Comparison of ENCODE assay signal across 21 cellular contexts in genomic region chr15:31323627-31324026, GRCh38. TPM values are rescaled to one million over a fixed set of nuclear protein-coding genes. Genes with fewer than 3 reads are reported as not detected.
A peak's percentile ranks its signal among the peaks of the same experiment; 100 is the strongest.
DNase-seq lines count a peak whose midpoint lies in the region; ATAC-seq, FAIRE-seq and TF ChIP-seq lines count a peak whose summit lies in the region.
"Had no signal": no experiment of that assay in that cellular context is flagged by ENCODE, and none has a peak within 500 bp of the region (broad histone marks: within the 10 kb centered on the region; RNA-seq: fewer than 3 reads in every experiment).

No MANE protein-coding gene starts in this region.

- H3K27ac Mint-ChIP-seq in IgD-negative memory B cell = peak overlapping the region; percentile 70 to 94 (median 87)
- H3K27ac Mint-ChIP-seq in stimulated activated effector memory CD8-positive, alpha-beta T cell treated with anti-CD3 and anti-CD28 coated beads, Interleukin-12 subunit alpha, Interleukin-12 subunit beta, amount 100 ng/mL, for 72 hours = peak overlapping the region; percentile 1

- H3K4me2 ChIP-seq in DOHH2 (ENCODE audit: low read length) (peak overlapping the region; percentile 85; the same call in 1 of the 2 replicates), GM12878 (ENCODE audit: control insufficient read depth, insufficient read depth) (peak overlapping the region; percentile 99)

- TF ChIP-seq POLR2A in GM12878 (IDR thresholded peaks at IDR 0.05; ENCODE audit: low read depth, low read length) = 0 out of 2 replicates have a peak, but pooled peaks have one; percentile 35

- peaks cover 4% of the 10 kb centered on the region; the same call in 1 of the 2 replicates for H3K9me3 ChIP-seq in DOHH2 (ENCODE audit: control insufficient read depth, insufficient read depth, low read length)
- no peaks in the 10 kb centered on the region; the same call in 2 of the 3 replicates for H3K9me3 ChIP-seq in GM12878 (replicated peaks; ENCODE audit: control insufficient read depth, insufficient read depth, low read length)
- no peaks in the 10 kb centered on the region for H3K9me3 ChIP-seq in BE2C
- H3K9me3 ChIP-seq: breast epithelium, Peyer's patch, SJSA1, stomach had no signal

- RAD21 ChIA-PET in GM12878 (lab: Charles Lee; ENCODE audit: unreplicated experiment) = interaction anchor here (0.8 to 5.3 kb wide), 20 partner anchors 8 to 190 kb away, joined by 3 to 109 read pairs (median 10); no protein-coding TSS in a partner anchor

- H3K9me3 Mint-ChIP-seq in IgD-negative memory B cell = no peaks in the 10 kb centered on the region
- no peaks in the 10 kb centered on the region for H3K9me3 Mint-ChIP-seq in stimulated activated effector memory CD8-positive, alpha-beta T cell treated with anti-CD3 and anti-CD28 coated beads, Interleukin-12 subunit alpha, Interleukin-12 subunit beta, amount 100 ng/mL, for 72 hours
- H3K9me3 Mint-ChIP-seq: type B pancreatic cell had no signal

- intact Hi-C loops in GM12878 (cut with micrococcal nuclease; ENCODE audit: unreplicated experiment) = loop anchor here (10.0 kb wide), 2 partner anchors 319 to 419 kb away; partner anchors contain the start of gene FAN1

- H3K9ac ChIP-seq in GM12878 (ENCODE audit: control insufficient read depth, insufficient read depth, low read length) = peak overlapping the region; percentile 96; the same call in 1 of the 2 replicates

- SMC1A ChIA-PET in GM12878 (lab: Charles Lee; ENCODE audit: uncharacterized antibody, unreplicated experiment) = interaction anchor here (0.8 to 5.0 kb wide), 32 partner anchors 9 to 166 kb away, joined by 3 to 83 read pairs (median 4); no protein-coding TSS in a partner anchor

- H2AFZ ChIP-seq in GM12878 (ENCODE audit: control insufficient read depth, low read depth, low read length) = no peak overlapping the region

- 65% methylated on average over 3 of the region's 3 CpGs for WGBS in GM12878 (ENCODE audit: insufficient coverage, insufficient replicate concordance, low lambda C conversion rate, missing lambda C conversion rate)

- DNase-seq in GM12878 (ENCODE audit: low read depth, low spot score) (no peak), BE2C (no peak), EL (no peak), putamen (ENCODE audit: low spot score) (no peak)
- DNase-seq in stimulated activated effector memory CD8-positive, alpha-beta T cell treated with anti-CD3 and anti-CD28 coated beads, Interleukin-12 subunit alpha, Interleukin-12 subunit beta, amount 100 ng/mL, for 72 hours (ENCODE audit: low spot score in 2 of 2) = no peak
- DNase-seq: activated CD4-positive, alpha-beta T cell treated with anti-CD3 and anti-CD28 coated beads, Interleukin-2, amount 10 ng/mL, durations not matched to agents 7 days and 5 days; NCI-H1092; NCI-H1930; stimulated activated CD4-positive, alpha-beta T cell treated with anti-CD3 and anti-CD28 coated beads, Interleukin-12 subunit alpha, Interleukin-12 subunit beta, amount 100 ng/mL, for 4 hours; stimulated activated CD4-positive, alpha-beta T cell treated with anti-CD3 and anti-CD28 coated beads, Interleukin-4, amount 100 ng/mL, for 4 hours; stomach; T-helper 2 cell had no signal

- in situ Hi-C loops in GM12878 (cut with MboI) = loop anchor here (10.0 kb wide), 1 partner anchor 59 kb away; no protein-coding TSS in a partner anchor

- ATAC-seq in GM12878 (peak; percentile 9), HG03342 (IDR thresholded peaks at IDR 0.05; ENCODE audit: unreplicated experiment) (no peak)
- no peak for ATAC-seq in stimulated activated effector memory CD8-positive, alpha-beta T cell treated with anti-CD3 and anti-CD28 coated beads, Interleukin-12 subunit alpha, Interleukin-12 subunit beta, amount 100 ng/mL, for 72 hours

- CTCF ChIA-PET in GM12878 (lab: Yijun Ruan, JAX) = interaction anchor here (0.5 to 4.6 kb wide), 16 partner anchors 9 to 165 kb away, joined by 3 to 35 read pairs (median 4); no protein-coding TSS in a partner anchor

- peaks cover 1% of the 10 kb centered on the region for H3K36me3 Mint-ChIP-seq in IgD-negative memory B cell
- H3K36me3 Mint-ChIP-seq in stimulated activated effector memory CD8-positive, alpha-beta T cell treated with anti-CD3 and anti-CD28 coated beads, Interleukin-12 subunit alpha, Interleukin-12 subunit beta, amount 100 ng/mL, for 72 hours = peaks cover 6% of the 10 kb centered on the region
- H3K36me3 Mint-ChIP-seq: type B pancreatic cell had no signal

- H3K4me3 ChIP-seq in DOHH2 (ENCODE audit: low read length) (no peak overlapping the region), GM12878 (peak overlapping the region; percentile 79), BE2C (ENCODE audit: low read depth, low read length) (no peak overlapping the region)
- H3K4me3 ChIP-seq: breast epithelium, coronary artery, Peyer's patch, SJSA1, stomach had no signal

- H3K36me3 ChIP-seq in DOHH2 (ENCODE audit: control insufficient read depth, low read length) = peaks cover 16% of the 10 kb centered on the region
- H3K36me3 ChIP-seq in GM12878 (ENCODE audit: control insufficient read depth in 2 of 2, insufficient read depth in 2 of 2, low read length in 1 of 2) = no peaks in the 10 kb centered on the region
- H3K36me3 ChIP-seq in BE2C = peaks cover 3% of the 10 kb centered on the region; the same call in 1 of the 2 replicates
- H3K36me3 ChIP-seq: breast epithelium, Peyer's patch, stomach had no signal

- H3K9me2 ChIP-seq in DOHH2 (replicated peaks; ENCODE audit: control insufficient read depth, low read length) = no peaks in the 10 kb centered on the region

- H3K27ac ChIP-seq in DOHH2 (ENCODE audit: low read depth, low read length) (no peak overlapping the region), GM12878 (ENCODE audit: control insufficient read depth, insufficient read depth) (peak overlapping the region; percentile 97)
- H3K27ac ChIP-seq: breast epithelium, SJSA1 had no signal

- no peak for TF ChIP-seq CTCF in DOHH2 (IDR thresholded peaks at IDR 0.05; ENCODE audit: low read depth, low read length, poor library complexity, severe bottlenecking)
- no peak for TF ChIP-seq CTCF in GM12878 (IDR thresholded peaks at IDR 0.05 in 2 of 3, conservative IDR thresholded peaks at IDR 0.05 in 1 of 3; ENCODE audit: control insufficient read depth in 2 of 3, extremely low read depth in 1 of 3, insufficient read depth in 1 of 3, low read depth in 3 of 3, low read length in 3 of 3)
- no peak for TF ChIP-seq CTCF in BE2C (IDR thresholded peaks at IDR 0.05; ENCODE audit: low read depth, low read length)

- H4K20me1 ChIP-seq in DOHH2 (ENCODE audit: control insufficient read depth, insufficient read depth, low read depth, low read length) = no peaks in the 10 kb centered on the region
- H4K20me1 ChIP-seq in GM12878 (ENCODE audit: control insufficient read depth, insufficient read depth) = no peaks in the 10 kb centered on the region

- POLR2A ChIA-PET in GM12878 (lab: Charles Lee) = interaction anchor here (0.6 to 7.3 kb wide), 16 partner anchors 10 to 112 kb away, joined by 3 to 112 read pairs (median 6); no protein-coding TSS in a partner anchor

- no peaks in the 10 kb centered on the region for H3K27me3 Mint-ChIP-seq in IgD-negative memory B cell
- H3K27me3 Mint-ChIP-seq: activated CD4-positive, alpha-beta T cell treated with anti-CD3 and anti-CD28 coated beads, Interleukin-2, amount 10 ng/mL, durations not matched to agents 7 days and 5 days had no signal

- peaks cover 12% of the 10 kb centered on the region for H3F3A ChIP-seq in DOHH2 (ENCODE audit: control insufficient read depth, insufficient read depth)

- H3K4me1 ChIP-seq in DOHH2 (ENCODE audit: control insufficient read depth, low read length) = peaks cover 31% of the 10 kb centered on the region
- H3K4me1 ChIP-seq in GM12878 (ENCODE audit: control insufficient read depth, insufficient read depth, low read length) = peaks cover 16% of the 10 kb centered on the region
- peaks cover 5% of the 10 kb centered on the region; the same call in 1 of the 2 replicates for H3K4me1 ChIP-seq in BE2C
- H3K4me1 ChIP-seq: breast epithelium had no signal

- no TSS peak for BruUV-seq in GM12878 (replicated peaks; lab: Mats Ljungman, UMichigan)

- no peak for TF ChIP-seq RAD21 in GM12878 (IDR thresholded peaks at IDR 0.05; ENCODE audit: insufficient read depth, low read depth, low read length)

- H3K4me3 Mint-ChIP-seq in IgD-negative memory B cell = peak overlapping the region in 3 of 4 donors; percentile 28 to 99 (median 97)
- no peak overlapping the region for H3K4me3 Mint-ChIP-seq in stimulated activated effector memory CD8-positive, alpha-beta T cell treated with anti-CD3 and anti-CD28 coated beads, Interleukin-12 subunit alpha, Interleukin-12 subunit beta, amount 100 ng/mL, for 72 hours

- peak; percentile 56 for FAIRE-seq in GM12878 (lab: Jason Lieb, UNC)
- FAIRE-seq: endometrium had no signal

- peaks cover 17 to 40% (median 30%) of the 10 kb centered on the region in 3 donors for H3K4me1 Mint-ChIP-seq in IgD-negative memory B cell
- peaks cover 25% of the 10 kb centered on the region for H3K4me1 Mint-ChIP-seq in stimulated activated effector memory CD8-positive, alpha-beta T cell treated with anti-CD3 and anti-CD28 coated beads, Interleukin-12 subunit alpha, Interleukin-12 subunit beta, amount 100 ng/mL, for 72 hours

- TF ChIP-seq EP300 in GM12878 (IDR thresholded peaks at IDR 0.05; ENCODE audit: borderline replicate concordance in 1 of 2, control insufficient read depth in 1 of 2, low read depth in 2 of 2, low read length in 2 of 2) = 0 out of 4 replicates have a peak, but pooled peaks of 1 of the 2 experiments have one; percentile 24

- no peaks in the 10 kb centered on the region for H3K27me3 ChIP-seq in DOHH2 (ENCODE audit: control insufficient read depth, low read length)
- H3K27me3 ChIP-seq in GM12878 (replicated peaks in 1 of 2; ENCODE audit: control insufficient read depth in 2 of 2, insufficient read depth in 2 of 2, low read length in 1 of 2) = no peaks in the 10 kb centered on the region
- no peaks in the 10 kb centered on the region for H3K27me3 ChIP-seq in BE2C
- H3K27me3 ChIP-seq: breast epithelium, Peyer's patch, SJSA1, stomach had no signal

- H3K79me2 ChIP-seq in DOHH2 (ENCODE audit: control insufficient read depth, low read length) (peaks cover 25% of the 10 kb centered on the region), GM12878 (ENCODE audit: control insufficient read depth, insufficient read depth, low read length) (peaks cover 45% of the 10 kb centered on the region)

RNA-seq across cellular contexts. Expression of gene KLF13, which starts 3.0 kb away (rescaled TPM):
- polyA plus RNA-seq in IgD-negative memory B cell (81.4 TPM), GM12878 (2011; rRNA removed) (71.9 and 72.0 TPM in 2 replicates), GM12878 (2014; fragmentation: Illumina TruSeq; extraction: Trizol) (42.3 and 48.2 TPM in 2 replicates), GM12878 (2014; fragmentation: Nextera tagmentation; extraction: Ambion mirVana) (10 to 100 TPM; 31.1 to 63.1 TPM), GM12878 (2014; rRNA removed) (51.0 and 52.4 TPM in 2 replicates), GM12878 (2016; fragmentation: Nextera tagmentation; extraction: Ambion mirVana) (10 to 100 TPM; 20.3 to 24.4 TPM)
- 47.3 and 48.6 TPM in 2 replicates for total RNA-seq in GM12878 (2013; cell fraction: nucleolus; rRNA removed)
- total RNA-seq in GM12878 (2014; rRNA removed) (49.3 and 51.8 TPM in 2 replicates), GM12878 (2014; rRNA removed; fragmentation: Illumina TruSeq; extraction: Trizol) (64.7 and 65.1 TPM in 2 replicates), GM12878 (2021) (109 and 112 TPM in 2 replicates)
- polyA plus RNA-seq in GM12878 (2011; ENCODE audit: low read depth) = 21.1 TPM
- 40.2 and 46.9 TPM in 2 replicates for polyA plus RNA-seq in GM12878 (2011; cell fraction: cytosol; rRNA removed)
- polyA plus RNA-seq in GM12878 (2011; cell fraction: nucleus; rRNA removed) = 35.3 and 41.2 TPM in 2 replicates
- 50.2 and 70.7 TPM in 2 replicates for polyA plus RNA-seq in GM12878 (2012)
- polyA minus RNA-seq in GM12878 (2011; rRNA and poly(A)+ RNA removed) = 55.7 and 58.5 TPM in 2 replicates
- polyA minus RNA-seq in GM12878 (2011; cell fraction: cytosol; rRNA and poly(A)+ RNA removed) = 23.3 and 37.1 TPM in 2 replicates
- 10.3 and 17.7 TPM in 2 replicates for polyA minus RNA-seq in GM12878 (2011; cell fraction: nucleus; rRNA and poly(A)+ RNA removed)
- 88.9 TPM for polyA plus RNA-seq in BE2C (2012; ENCODE audit: insufficient read depth, insufficient read length, low read depth)
